ENCODE assay signal across 23 cellular contexts in the genomic region with DNA sequence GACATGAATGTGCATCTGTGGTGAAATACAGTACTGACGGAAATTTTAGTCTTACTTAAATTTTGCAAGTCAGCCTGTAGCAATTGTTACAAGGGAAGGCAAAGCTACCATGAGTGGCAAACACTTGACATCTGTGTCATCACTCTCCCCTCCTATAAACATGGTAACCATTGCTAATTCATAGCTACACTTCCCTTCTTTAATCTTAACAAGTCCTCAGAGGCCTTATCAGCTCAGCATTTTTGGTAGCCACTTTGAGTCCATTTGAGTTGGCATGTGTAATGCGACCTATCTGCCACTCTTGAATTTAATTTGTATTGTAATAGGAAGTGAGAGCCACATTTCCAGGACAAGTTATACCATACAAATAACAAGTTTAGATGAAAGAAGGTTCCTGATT.
DNase-seq lines count a peak whose midpoint lies in the region; TF ChIP-seq lines count a peak whose summit lies in the region.
"Had no signal": no experiment of that assay in that cellular context is flagged by ENCODE, and none has a peak within 500 bp of the region (broad histone marks: within the 10 kb centered on the region; RNA-seq: fewer than 3 reads in every experiment).

No MANE protein-coding gene starts in this region.

- no peaks in the 10 kb centered on the region for H4K20me1 ChIP-seq in smooth muscle cell (ENCODE audit: low read depth)

- H3K4me1 ChIP-seq in smooth muscle cell (ENCODE audit: low read depth) = peaks cover 24% of the 10 kb centered on the region
- H3K4me1 ChIP-seq: HAP-1 had no signal

- TF ChIP-seq CTCF in smooth muscle cell (IDR thresholded peaks at IDR 0.05; ENCODE audit: borderline replicate concordance, insufficient read depth, poor library complexity, severe bottlenecking) = no peak

- POLR2A ChIA-PET in activated CD4-positive, alpha-beta memory T cell treated with anti-CD3 and anti-CD28 coated beads, Interleukin-2, amount 10 ng/mL, durations not matched to agents 7 days and 5 days (lab: Charles Lee) = no interaction called here

- no peak overlapping the region for H3K4me3 Mint-ChIP-seq in activated CD4-positive, alpha-beta memory T cell treated with anti-CD3 and anti-CD28 coated beads, Interleukin-2, amount 10 ng/mL, durations not matched to agents 7 days and 5 days
- H3K4me3 Mint-ChIP-seq: HFFc6 had no signal

- no peaks in the 10 kb centered on the region for H3K36me3 ChIP-seq in smooth muscle cell (ENCODE audit: low read depth)
- H3K36me3 ChIP-seq: HAP-1, MG63 had no signal

- H3K27me3 ChIP-seq in smooth muscle cell (ENCODE audit: low read depth) = no peaks in the 10 kb centered on the region
- H3K27me3 ChIP-seq: MG63 had no signal

- H3K79me2 ChIP-seq in smooth muscle cell (ENCODE audit: low read depth) = no peaks in the 10 kb centered on the region

- no peak overlapping the region for H3K4me3 ChIP-seq in smooth muscle cell
- H3K4me3 ChIP-seq: HAP-1, MG63 had no signal

- peak overlapping the region; percentile 41 for H3K4me2 ChIP-seq in smooth muscle cell

- no peak overlapping the region for H2AFZ ChIP-seq in smooth muscle cell (ENCODE audit: low read depth)

- no peaks in the 10 kb centered on the region for H3K4me1 Mint-ChIP-seq in activated CD4-positive, alpha-beta memory T cell treated with anti-CD3 and anti-CD28 coated beads, Interleukin-2, amount 10 ng/mL, durations not matched to agents 7 days and 5 days

- peak; percentile 12 for DNase-seq in NCI-H1105 treated with DMSO at 0.1 percent for 48 hours (lab: John Stamatoyannopoulos, UW)
- no peak for DNase-seq in NCI-H1105 (lab: John Stamatoyannopoulos, UW)
- peak; percentile 13 for DNase-seq in DMS153 (lab: John Stamatoyannopoulos, UW)
- DNase-seq in NCI-H1436 treated with DMSO at 0.1 percent for 48 hours (lab: John Stamatoyannopoulos, UW) = peak; percentile 60
- no peak for DNase-seq in smooth muscle cell (lab: John Stamatoyannopoulos, UW; ENCODE audit: unreplicated experiment)
- DNase-seq in activated CD4-positive, alpha-beta memory T cell treated with anti-CD3 and anti-CD28 coated beads, Interleukin-2, amount 10 ng/mL, durations not matched to agents 7 days and 5 days = no peak
- DNase-seq in NCI-H345 treated with DMSO at 0.1 percent for 48 hours (lab: John Stamatoyannopoulos, UW; ENCODE audit: unreplicated experiment) = no peak
- DNase-seq: Calu3, GF-D8, GOT3, HFFc6, KBM-7, MG63, NCI-H146, NCI-H1930, NCI-H2171 treated with DMSO at 0.1 percent for 48 hours, NCI-H345, NCI-H526, NCI-H82, SHP77, T-helper 1 cell had no signal

- CTCF ChIA-PET in activated CD4-positive, alpha-beta memory T cell treated with anti-CD3 and anti-CD28 coated beads, Interleukin-2, amount 10 ng/mL, durations not matched to agents 7 days and 5 days (lab: Charles Lee) = no interaction called here

- H3K27ac Mint-ChIP-seq in activated CD4-positive, alpha-beta memory T cell treated with anti-CD3 and anti-CD28 coated beads, Interleukin-2, amount 10 ng/mL, durations not matched to agents 7 days and 5 days = no peak overlapping the region
- H3K27ac Mint-ChIP-seq: HFFc6 had no signal

- H3K9me3 Mint-ChIP-seq in activated CD4-positive, alpha-beta memory T cell treated with anti-CD3 and anti-CD28 coated beads, Interleukin-2, amount 10 ng/mL, durations not matched to agents 7 days and 5 days = no peaks in the 10 kb centered on the region

- peaks cover 8% of the 10 kb centered on the region for H3F3A ChIP-seq in smooth muscle cell (ENCODE audit: low read depth)

- H3K36me3 Mint-ChIP-seq in activated CD4-positive, alpha-beta memory T cell treated with anti-CD3 and anti-CD28 coated beads, Interleukin-2, amount 10 ng/mL, durations not matched to agents 7 days and 5 days (ENCODE audit: low read depth) = no peaks in the 10 kb centered on the region

- WGBS in smooth muscle cell (ENCODE audit: low lambda C conversion rate) = 66% methylated on average over 2 of the region's 2 CpGs

- no peak overlapping the region for H3K9ac ChIP-seq in smooth muscle cell (ENCODE audit: low read depth)

- H3K27me3 Mint-ChIP-seq in activated CD4-positive, alpha-beta memory T cell treated with anti-CD3 and anti-CD28 coated beads, Interleukin-2, amount 10 ng/mL, durations not matched to agents 7 days and 5 days = no peaks in the 10 kb centered on the region

- peak overlapping the region; percentile 71 for H3K27ac ChIP-seq in smooth muscle cell (ENCODE audit: low read depth)
- H3K27ac ChIP-seq: RWPE1 had no signal

- no peaks in the 10 kb centered on the region for H3K9me3 ChIP-seq in smooth muscle cell (replicated peaks; ENCODE audit: low read depth)
- H3K9me3 ChIP-seq: HAP-1, MG63 had no signal

Comparison
In these comparisons a context has a peak if more than half of its experiments do, and no peak if none do; other contexts are left out.
1. DNase-seq: peak in NCI-H1105 treated with DMSO at 0.1 percent for 48 hours (single experiment), DMS153 (single experiment) and NCI-H1436 treated with DMSO at 0.1 percent for 48 hours (single experiment); none in NCI-H1105 (single experiment), smooth muscle cell (single experiment), activated CD4-positive, alpha-beta memory T cell treated with anti-CD3 and anti-CD28 coated beads, Interleukin-2, amount 10 ng/mL, durations not matched to agents 7 days and 5 days (single experiment) and NCI-H345 treated with DMSO at 0.1 percent for 48 hours (single experiment).